In the genomic region with DNA sequence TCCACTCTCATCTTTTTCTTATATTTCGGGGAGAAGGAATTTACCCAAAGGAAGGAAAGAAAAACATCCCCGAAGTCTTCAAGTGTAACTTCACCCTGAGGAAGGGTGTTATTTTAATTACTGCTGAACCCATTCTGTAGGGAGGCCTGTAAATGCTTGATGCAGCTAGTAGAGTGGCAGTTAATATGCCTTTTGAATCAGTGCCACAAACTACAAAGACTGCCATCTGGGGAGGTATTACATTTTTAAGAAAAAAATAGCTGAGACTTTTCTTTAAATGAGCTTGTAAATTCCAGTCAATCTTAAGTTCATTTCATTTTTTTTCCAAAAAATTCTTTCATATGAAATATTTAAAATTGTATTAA, we compare ENCODE assay signal across 2 cellular contexts.
TF ChIP-seq lines count a peak whose summit lies in the region.

No MANE protein-coding gene starts in this region.

TF ChIP-seq in SK-N-SH, 30 proteins besides CTCF, POLR2A, EP300 and RAD21 (continued from another document):
- TF ChIP-seq PBX3 (IDR thresholded peaks at IDR 0.05) (no peak), RFX5 (IDR thresholded peaks at IDR 0.05; ENCODE audit: low read length) (no peak), NFIC (IDR thresholded peaks at IDR 0.05; ENCODE audit: borderline replicate concordance) (no peak), SMC3 (IDR thresholded peaks at IDR 0.05; ENCODE audit: low read depth, low read length) (no peak), ELF1 (IDR thresholded peaks at IDR 0.05) (no peak), JUND (IDR thresholded peaks at IDR 0.05) (no peak), FOXJ3 (CRISPR knock-in tag; IDR thresholded peaks at IDR 0.05) (no peak), RCOR1 (IDR thresholded peaks at IDR 0.05; ENCODE audit: low read length) (no peak), USF2 (IDR thresholded peaks at IDR 0.05; ENCODE audit: borderline replicate concordance, low read depth, low read length) (no peak), FOSL2 (IDR thresholded peaks at IDR 0.05; ENCODE audit: borderline replicate concordance, low read depth) (no peak), GABPA (IDR thresholded peaks at IDR 0.05; ENCODE audit: low read depth) (no peak), SIN3A (IDR thresholded peaks at IDR 0.05; ENCODE audit: borderline replicate concordance, low read depth, low read length) (no peak), NRF1 (IDR thresholded peaks at IDR 0.05; ENCODE audit: low read depth, low read length) (no peak)
- TF ChIP-seq, protein P1, sequence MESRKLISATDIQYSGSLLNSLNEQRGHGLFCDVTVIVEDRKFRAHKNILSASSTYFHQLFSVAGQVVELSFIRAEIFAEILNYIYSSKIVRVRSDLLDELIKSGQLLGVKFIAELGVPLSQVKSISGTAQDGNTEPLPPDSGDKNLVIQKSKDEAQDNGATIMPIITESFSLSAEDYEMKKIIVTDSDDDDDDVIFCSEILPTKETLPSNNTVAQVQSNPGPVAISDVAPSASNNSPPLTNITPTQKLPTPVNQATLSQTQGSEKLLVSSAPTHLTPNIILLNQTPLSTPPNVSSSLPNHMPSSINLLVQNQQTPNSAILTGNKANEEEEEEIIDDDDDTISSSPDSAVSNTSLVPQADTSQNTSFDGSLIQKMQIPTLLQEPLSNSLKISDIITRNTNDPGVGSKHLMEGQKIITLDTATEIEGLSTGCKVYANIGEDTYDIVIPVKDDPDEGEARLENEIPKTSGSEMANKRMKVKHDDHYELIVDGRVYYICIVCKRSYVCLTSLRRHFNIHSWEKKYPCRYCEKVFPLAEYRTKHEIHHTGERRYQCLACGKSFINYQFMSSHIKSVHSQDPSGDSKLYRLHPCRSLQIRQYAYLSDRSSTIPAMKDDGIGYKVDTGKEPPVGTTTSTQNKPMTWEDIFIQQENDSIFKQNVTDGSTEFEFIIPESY (IDR thresholded peaks at IDR 0.05; ENCODE audit: borderline replicate concordance, low read depth), result no peak
- TF ChIP-seq, protein P2, sequence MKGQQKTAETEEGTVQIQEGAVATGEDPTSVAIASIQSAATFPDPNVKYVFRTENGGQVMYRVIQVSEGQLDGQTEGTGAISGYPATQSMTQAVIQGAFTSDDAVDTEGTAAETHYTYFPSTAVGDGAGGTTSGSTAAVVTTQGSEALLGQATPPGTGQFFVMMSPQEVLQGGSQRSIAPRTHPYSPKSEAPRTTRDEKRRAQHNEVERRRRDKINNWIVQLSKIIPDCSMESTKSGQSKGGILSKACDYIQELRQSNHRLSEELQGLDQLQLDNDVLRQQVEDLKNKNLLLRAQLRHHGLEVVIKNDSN (IDR thresholded peaks at IDR 0.05; ENCODE audit: borderline replicate concordance, low read depth), result no peak

TF ChIP-seq in SK-N-SH treated with all-trans-retinoic acid at 6 μM for 48 hours, 23 proteins besides CTCF, POLR2A, EP300 and RAD21 (continued from another document):
- TF ChIP-seq, protein P3, sequence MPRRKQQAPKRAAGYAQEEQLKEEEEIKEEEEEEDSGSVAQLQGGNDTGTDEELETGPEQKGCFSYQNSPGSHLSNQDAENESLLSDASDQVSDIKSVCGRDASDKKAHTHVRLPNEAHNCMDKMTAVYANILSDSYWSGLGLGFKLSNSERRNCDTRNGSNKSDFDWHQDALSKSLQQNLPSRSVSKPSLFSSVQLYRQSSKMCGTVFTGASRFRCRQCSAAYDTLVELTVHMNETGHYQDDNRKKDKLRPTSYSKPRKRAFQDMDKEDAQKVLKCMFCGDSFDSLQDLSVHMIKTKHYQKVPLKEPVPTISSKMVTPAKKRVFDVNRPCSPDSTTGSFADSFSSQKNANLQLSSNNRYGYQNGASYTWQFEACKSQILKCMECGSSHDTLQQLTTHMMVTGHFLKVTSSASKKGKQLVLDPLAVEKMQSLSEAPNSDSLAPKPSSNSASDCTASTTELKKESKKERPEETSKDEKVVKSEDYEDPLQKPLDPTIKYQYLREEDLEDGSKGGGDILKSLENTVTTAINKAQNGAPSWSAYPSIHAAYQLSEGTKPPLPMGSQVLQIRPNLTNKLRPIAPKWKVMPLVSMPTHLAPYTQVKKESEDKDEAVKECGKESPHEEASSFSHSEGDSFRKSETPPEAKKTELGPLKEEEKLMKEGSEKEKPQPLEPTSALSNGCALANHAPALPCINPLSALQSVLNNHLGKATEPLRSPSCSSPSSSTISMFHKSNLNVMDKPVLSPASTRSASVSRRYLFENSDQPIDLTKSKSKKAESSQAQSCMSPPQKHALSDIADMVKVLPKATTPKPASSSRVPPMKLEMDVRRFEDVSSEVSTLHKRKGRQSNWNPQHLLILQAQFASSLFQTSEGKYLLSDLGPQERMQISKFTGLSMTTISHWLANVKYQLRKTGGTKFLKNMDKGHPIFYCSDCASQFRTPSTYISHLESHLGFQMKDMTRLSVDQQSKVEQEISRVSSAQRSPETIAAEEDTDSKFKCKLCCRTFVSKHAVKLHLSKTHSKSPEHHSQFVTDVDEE (CRISPR knock-in tag; IDR thresholded peaks at IDR 0.05), result no peak
- TF ChIP-seq POU6F1 (CRISPR knock-in tag; IDR thresholded peaks at IDR 0.05; ENCODE audit: borderline replicate concordance, low read depth), result no peak
- TF ChIP-seq ISL1 (CRISPR knock-in tag; IDR thresholded peaks at IDR 0.05), result no peak
- TF ChIP-seq OSR1 (CRISPR knock-in tag; IDR thresholded peaks at IDR 0.05), result no peak
- no peak for TF ChIP-seq ARNTL (CRISPR knock-in tag; IDR thresholded peaks at IDR 0.05; ENCODE audit: borderline replicate concordance, low read depth)
- TF ChIP-seq CSDC2 (CRISPR knock-in tag; IDR thresholded peaks at IDR 0.05), result no peak
- TF ChIP-seq TOX (CRISPR knock-in tag; IDR thresholded peaks at IDR 0.05; ENCODE audit: borderline replicate concordance), result no peak
- TF ChIP-seq GLIS3 (CRISPR knock-in tag; IDR thresholded peaks at IDR 0.05), result no peak
